ENCODE assay signal across 1 cellular context in the genomic region with DNA sequence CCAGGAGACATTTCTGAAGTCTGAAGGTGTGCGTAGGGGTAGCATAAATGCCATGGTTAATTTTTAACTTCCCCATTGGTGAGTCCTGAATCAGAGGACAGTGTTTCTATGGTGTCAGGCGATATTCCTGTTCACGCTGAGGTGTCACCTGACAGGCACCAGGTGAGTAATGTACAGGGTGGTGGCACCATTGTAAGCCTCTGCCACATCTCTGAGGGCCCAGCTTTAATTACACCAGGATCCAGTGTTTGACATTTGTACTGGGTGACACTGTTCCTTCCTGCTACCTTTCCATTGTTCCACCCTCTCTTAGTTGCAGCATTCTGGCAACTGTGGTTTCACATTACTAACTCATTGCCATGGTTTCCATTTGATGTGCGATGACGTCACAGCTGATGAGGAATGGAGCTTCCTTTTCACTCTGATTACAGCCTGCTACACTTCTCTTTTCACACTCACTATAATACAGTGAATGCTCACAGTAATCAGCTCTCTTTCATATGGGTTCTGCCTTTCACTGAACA.
A peak's percentile ranks its signal among the peaks of the same experiment; 100 is the strongest.
TF ChIP-seq lines count a peak whose summit lies in the region.

No MANE protein-coding gene starts in this region.

TF ChIP-seq in HEK293, 187 proteins besides CTCF, POLR2A, EP300 and RAD21 (continued from another document):
- TF ChIP-seq, protein P1, sequence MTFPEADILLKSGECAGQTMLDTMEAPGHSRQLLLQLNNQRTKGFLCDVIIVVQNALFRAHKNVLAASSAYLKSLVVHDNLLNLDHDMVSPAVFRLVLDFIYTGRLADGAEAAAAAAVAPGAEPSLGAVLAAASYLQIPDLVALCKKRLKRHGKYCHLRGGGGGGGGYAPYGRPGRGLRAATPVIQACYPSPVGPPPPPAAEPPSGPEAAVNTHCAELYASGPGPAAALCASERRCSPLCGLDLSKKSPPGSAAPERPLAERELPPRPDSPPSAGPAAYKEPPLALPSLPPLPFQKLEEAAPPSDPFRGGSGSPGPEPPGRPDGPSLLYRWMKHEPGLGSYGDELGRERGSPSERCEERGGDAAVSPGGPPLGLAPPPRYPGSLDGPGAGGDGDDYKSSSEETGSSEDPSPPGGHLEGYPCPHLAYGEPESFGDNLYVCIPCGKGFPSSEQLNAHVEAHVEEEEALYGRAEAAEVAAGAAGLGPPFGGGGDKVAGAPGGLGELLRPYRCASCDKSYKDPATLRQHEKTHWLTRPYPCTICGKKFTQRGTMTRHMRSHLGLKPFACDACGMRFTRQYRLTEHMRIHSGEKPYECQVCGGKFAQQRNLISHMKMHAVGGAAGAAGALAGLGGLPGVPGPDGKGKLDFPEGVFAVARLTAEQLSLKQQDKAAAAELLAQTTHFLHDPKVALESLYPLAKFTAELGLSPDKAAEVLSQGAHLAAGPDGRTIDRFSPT (tag by site-specific recombination; IDR thresholded peaks at IDR 0.05), result no peak
- TF ChIP-seq, protein P2, sequence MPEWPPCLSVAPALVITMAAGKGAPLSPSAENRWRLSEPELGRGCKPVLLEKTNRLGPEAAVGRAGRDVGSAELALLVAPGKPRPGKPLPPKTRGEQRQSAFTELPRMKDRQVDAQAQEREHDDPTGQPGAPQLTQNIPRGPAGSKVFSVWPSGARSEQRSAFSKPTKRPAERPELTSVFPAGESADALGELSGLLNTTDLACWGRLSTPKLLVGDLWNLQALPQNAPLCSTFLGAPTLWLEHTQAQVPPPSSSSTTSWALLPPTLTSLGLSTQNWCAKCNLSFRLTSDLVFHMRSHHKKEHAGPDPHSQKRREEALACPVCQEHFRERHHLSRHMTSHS (tag by site-specific recombination; IDR thresholded peaks at IDR 0.05), result no peak
- TF ChIP-seq ZNF433 (tag by site-specific recombination; IDR thresholded peaks at IDR 0.05; ENCODE audit: low read depth), result no peak
- TF ChIP-seq, protein P3, sequence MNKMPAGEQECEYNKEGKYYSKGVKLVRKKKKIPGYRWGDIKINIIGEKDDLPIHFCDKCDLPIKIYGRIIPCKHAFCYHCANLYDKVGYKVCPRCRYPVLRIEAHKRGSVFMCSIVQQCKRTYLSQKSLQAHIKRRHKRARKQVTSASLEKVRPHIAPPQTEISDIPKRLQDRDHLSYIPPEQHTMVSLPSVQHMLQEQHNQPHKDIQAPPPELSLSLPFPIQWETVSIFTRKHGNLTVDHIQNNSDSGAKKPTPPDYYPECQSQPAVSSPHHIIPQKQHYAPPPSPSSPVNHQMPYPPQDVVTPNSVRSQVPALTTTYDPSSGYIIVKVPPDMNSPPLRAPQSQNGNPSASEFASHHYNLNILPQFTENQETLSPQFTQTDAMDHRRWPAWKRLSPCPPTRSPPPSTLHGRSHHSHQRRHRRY (tag by site-specific recombination; IDR thresholded peaks at IDR 0.05), result no peak
- TF ChIP-seq ZXDB (tag by site-specific recombination; IDR thresholded peaks at IDR 0.05), result no peak
- TF ChIP-seq, protein P4, sequence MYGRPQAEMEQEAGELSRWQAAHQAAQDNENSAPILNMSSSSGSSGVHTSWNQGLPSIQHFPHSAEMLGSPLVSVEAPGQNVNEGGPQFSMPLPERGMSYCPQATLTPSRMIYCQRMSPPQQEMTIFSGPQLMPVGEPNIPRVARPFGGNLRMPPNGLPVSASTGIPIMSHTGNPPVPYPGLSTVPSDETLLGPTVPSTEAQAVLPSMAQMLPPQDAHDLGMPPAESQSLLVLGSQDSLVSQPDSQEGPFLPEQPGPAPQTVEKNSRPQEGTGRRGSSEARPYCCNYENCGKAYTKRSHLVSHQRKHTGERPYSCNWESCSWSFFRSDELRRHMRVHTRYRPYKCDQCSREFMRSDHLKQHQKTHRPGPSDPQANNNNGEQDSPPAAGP (tag by site-specific recombination; IDR thresholded peaks at IDR 0.05), result no peak
- TF ChIP-seq ZNF664 (tag by site-specific recombination; IDR thresholded peaks at IDR 0.05), result no peak
- TF ChIP-seq, protein P5, sequence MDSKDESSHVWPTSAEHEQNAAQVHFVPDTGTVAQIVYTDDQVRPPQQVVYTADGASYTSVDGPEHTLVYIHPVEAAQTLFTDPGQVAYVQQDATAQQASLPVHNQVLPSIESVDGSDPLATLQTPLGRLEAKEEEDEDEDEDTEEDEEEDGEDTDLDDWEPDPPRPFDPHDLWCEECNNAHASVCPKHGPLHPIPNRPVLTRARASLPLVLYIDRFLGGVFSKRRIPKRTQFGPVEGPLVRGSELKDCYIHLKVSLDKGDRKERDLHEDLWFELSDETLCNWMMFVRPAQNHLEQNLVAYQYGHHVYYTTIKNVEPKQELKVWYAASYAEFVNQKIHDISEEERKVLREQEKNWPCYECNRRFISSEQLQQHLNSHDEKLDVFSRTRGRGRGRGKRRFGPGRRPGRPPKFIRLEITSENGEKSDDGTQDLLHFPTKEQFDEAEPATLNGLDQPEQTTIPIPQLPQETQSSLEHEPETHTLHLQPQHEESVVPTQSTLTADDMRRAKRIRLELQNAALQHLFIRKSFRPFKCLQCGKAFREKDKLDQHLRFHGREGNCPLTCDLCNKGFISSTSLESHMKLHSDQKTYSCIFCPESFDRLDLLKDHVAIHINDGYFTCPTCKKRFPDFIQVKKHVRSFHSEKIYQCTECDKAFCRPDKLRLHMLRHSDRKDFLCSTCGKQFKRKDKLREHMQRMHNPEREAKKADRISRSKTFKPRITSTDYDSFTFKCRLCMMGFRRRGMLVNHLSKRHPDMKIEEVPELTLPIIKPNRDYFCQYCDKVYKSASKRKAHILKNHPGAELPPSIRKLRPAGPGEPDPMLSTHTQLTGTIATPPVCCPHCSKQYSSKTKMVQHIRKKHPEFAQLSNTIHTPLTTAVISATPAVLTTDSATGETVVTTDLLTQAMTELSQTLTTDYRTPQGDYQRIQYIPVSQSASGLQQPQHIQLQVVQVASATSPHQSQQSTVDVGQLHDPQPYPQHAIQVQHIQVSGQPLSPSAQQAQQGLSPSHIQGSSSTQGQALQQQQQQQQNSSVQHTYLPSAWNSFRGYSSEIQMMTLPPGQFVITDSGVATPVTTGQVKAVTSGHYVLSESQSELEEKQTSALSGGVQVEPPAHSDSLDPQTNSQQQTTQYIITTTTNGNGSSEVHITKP (tag by site-specific recombination; IDR thresholded peaks at IDR 0.05), result 0 out of 2 replicates have a peak, but pooled peaks have one; percentile 31
- peak; percentile 71 for TF ChIP-seq PRDM1 (tag by site-specific recombination; IDR thresholded peaks at IDR 0.05)
- TF ChIP-seq, protein P6, sequence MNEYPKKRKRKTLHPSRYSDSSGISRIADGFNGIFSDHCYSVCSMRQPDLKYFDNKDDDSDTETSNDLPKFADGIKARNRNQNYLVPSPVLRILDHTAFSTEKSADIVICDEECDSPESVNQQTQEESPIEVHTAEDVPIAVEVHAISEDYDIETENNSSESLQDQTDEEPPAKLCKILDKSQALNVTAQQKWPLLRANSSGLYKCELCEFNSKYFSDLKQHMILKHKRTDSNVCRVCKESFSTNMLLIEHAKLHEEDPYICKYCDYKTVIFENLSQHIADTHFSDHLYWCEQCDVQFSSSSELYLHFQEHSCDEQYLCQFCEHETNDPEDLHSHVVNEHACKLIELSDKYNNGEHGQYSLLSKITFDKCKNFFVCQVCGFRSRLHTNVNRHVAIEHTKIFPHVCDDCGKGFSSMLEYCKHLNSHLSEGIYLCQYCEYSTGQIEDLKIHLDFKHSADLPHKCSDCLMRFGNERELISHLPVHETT (tag by site-specific recombination; IDR thresholded peaks at IDR 0.05), result no peak
- no peak for TF ChIP-seq ZNF140 (tag by site-specific recombination; IDR thresholded peaks at IDR 0.05)
- peak; percentile 17; the same call in 1 of the 2 replicates for TF ChIP-seq OSR2 (tag by site-specific recombination; IDR thresholded peaks at IDR 0.05)
- TF ChIP-seq, protein P7, sequence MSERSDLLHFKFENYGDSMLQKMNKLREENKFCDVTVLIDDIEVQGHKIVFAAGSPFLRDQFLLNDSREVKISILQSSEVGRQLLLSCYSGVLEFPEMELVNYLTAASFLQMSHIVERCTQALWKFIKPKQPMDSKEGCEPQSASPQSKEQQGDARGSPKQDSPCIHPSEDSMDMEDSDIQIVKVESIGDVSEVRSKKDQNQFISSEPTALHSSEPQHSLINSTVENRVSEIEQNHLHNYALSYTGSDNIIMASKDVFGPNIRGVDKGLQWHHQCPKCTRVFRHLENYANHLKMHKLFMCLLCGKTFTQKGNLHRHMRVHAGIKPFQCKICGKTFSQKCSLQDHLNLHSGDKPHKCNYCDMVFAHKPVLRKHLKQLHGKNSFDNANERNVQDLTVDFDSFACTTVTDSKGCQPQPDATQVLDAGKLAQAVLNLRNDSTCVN (tag by site-specific recombination; optimal IDR thresholded peaks at IDR 0.05), result no peak
- peak; percentile 87 for TF ChIP-seq ZNF629 (tag by site-specific recombination; IDR thresholded peaks at IDR 0.05)
- no peak for TF ChIP-seq SCRT1 (tag by site-specific recombination; IDR thresholded peaks at IDR 0.05; ENCODE audit: borderline replicate concordance)
- TF ChIP-seq ZNF600 (tag by site-specific recombination; IDR thresholded peaks at IDR 0.05), result peak; percentile 41; the same call in 1 of the 2 replicates
- no peak for TF ChIP-seq SETDB1 (IDR thresholded peaks at IDR 0.05; ENCODE audit: insufficient read length, low read length)
- no peak for TF ChIP-seq BCL11B (tag by site-specific recombination; IDR thresholded peaks at IDR 0.05; ENCODE audit: low read depth)
- 0 out of 2 replicates have a peak, but pooled peaks have one; percentile 23 for TF ChIP-seq ZNF341 (tag by site-specific recombination; IDR thresholded peaks at IDR 0.05; ENCODE audit: low read depth)
- TF ChIP-seq KLF8 (tag by site-specific recombination; IDR thresholded peaks at IDR 0.05), result no peak
- TF ChIP-seq, protein P8, sequence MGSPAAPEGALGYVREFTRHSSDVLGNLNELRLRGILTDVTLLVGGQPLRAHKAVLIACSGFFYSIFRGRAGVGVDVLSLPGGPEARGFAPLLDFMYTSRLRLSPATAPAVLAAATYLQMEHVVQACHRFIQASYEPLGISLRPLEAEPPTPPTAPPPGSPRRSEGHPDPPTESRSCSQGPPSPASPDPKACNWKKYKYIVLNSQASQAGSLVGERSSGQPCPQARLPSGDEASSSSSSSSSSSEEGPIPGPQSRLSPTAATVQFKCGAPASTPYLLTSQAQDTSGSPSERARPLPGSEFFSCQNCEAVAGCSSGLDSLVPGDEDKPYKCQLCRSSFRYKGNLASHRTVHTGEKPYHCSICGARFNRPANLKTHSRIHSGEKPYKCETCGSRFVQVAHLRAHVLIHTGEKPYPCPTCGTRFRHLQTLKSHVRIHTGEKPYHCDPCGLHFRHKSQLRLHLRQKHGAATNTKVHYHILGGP (tag by site-specific recombination; IDR thresholded peaks at IDR 0.05), result no peak
- no peak for TF ChIP-seq ZNF654 (tag by site-specific recombination; IDR thresholded peaks at IDR 0.05; ENCODE audit: low read depth)
- no peak for TF ChIP-seq ZNF292 (tag by site-specific recombination; IDR thresholded peaks at IDR 0.05; ENCODE audit: borderline replicate concordance, low read depth)
- no peak for TF ChIP-seq ZNF354C (tag by site-specific recombination; IDR thresholded peaks at IDR 0.05; ENCODE audit: borderline replicate concordance, low read depth)
- TF ChIP-seq ZNF510 (tag by site-specific recombination; IDR thresholded peaks at IDR 0.05; ENCODE audit: insufficient replicate concordance), result no peak
- TF ChIP-seq GLI2 (tag by site-specific recombination; IDR thresholded peaks at IDR 0.05; ENCODE audit: borderline replicate concordance, low read depth), result no peak
- no peak for TF ChIP-seq ZNF501 (tag by site-specific recombination; IDR thresholded peaks at IDR 0.05)
- no peak for TF ChIP-seq ZFHX2 (tag by site-specific recombination; conservative IDR thresholded peaks at IDR 0.05)
- TF ChIP-seq, protein P9, sequence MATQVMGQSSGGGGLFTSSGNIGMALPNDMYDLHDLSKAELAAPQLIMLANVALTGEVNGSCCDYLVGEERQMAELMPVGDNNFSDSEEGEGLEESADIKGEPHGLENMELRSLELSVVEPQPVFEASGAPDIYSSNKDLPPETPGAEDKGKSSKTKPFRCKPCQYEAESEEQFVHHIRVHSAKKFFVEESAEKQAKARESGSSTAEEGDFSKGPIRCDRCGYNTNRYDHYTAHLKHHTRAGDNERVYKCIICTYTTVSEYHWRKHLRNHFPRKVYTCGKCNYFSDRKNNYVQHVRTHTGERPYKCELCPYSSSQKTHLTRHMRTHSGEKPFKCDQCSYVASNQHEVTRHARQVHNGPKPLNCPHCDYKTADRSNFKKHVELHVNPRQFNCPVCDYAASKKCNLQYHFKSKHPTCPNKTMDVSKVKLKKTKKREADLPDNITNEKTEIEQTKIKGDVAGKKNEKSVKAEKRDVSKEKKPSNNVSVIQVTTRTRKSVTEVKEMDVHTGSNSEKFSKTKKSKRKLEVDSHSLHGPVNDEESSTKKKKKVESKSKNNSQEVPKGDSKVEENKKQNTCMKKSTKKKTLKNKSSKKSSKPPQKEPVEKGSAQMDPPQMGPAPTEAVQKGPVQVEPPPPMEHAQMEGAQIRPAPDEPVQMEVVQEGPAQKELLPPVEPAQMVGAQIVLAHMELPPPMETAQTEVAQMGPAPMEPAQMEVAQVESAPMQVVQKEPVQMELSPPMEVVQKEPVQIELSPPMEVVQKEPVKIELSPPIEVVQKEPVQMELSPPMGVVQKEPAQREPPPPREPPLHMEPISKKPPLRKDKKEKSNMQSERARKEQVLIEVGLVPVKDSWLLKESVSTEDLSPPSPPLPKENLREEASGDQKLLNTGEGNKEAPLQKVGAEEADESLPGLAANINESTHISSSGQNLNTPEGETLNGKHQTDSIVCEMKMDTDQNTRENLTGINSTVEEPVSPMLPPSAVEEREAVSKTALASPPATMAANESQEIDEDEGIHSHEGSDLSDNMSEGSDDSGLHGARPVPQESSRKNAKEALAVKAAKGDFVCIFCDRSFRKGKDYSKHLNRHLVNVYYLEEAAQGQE (tag by site-specific recombination; IDR thresholded peaks at IDR 0.05), result no peak
- TF ChIP-seq ZNF10 (tag by site-specific recombination; IDR thresholded peaks at IDR 0.05), result peak; percentile 69
- TF ChIP-seq KLF10 (tag by site-specific recombination; IDR thresholded peaks at IDR 0.05), result no peak
- no peak for TF ChIP-seq ZNF202 (tag by site-specific recombination; IDR thresholded peaks at IDR 0.05; ENCODE audit: borderline replicate concordance)
- no peak for TF ChIP-seq KLF9 (tag by site-specific recombination; IDR thresholded peaks at IDR 0.05; ENCODE audit: low read depth)
